ENCODE assay signal across 1 cellular context in genomic region chr12:131883521-131883900, GRCh38.
TF ChIP-seq lines count a peak whose summit lies in the region.

No MANE protein-coding gene starts in this region.

TF ChIP-seq in K562, 482 proteins besides CTCF, POLR2A, EP300 and RAD21 (continued from another document):
- no peak for TF ChIP-seq ARID4B (CRISPR knock-in tag; IDR thresholded peaks at IDR 0.05)
